8 cellular contexts compared by ENCODE assay signal in the genomic region with DNA sequence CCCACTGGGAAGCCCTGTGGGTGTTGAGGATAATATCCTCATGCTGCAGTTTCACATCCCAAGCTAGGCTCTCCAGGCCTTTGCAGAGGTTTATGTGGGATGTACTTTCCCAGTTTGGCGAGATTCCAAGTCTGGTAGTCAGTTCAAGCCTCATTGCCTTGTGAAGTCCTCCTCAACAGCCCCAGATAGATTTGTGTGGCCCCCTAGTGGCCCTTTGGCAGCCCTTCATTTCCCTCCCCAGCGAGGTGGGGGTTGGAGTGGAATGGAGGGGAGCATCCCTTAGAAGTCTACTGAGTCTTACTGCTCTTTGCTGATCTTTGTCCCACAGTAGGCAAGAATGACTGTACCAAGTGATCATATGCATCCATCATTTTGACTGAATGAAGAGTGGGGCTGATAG.
DNase-seq lines count a peak whose midpoint lies in the region; ATAC-seq and TF ChIP-seq lines count a peak whose summit lies in the region.

No MANE protein-coding gene starts in this region.

- DNase-seq in NCI-H524 (lab: John Stamatoyannopoulos, UW) = peak; percentile 85 to 95
- peak; percentile 62 for DNase-seq in dedifferentiated amniotic fluid mesenchymal stem cell (ENCODE audit: extremely low spot score)
- peak; percentile 44 for DNase-seq in middle frontal gyrus (ENCODE audit: extremely low spot score, low spot score)
- DNase-seq in lower leg skin (ENCODE audit: low spot score in 2 of 2) = no peak
- no peak for DNase-seq in activated T-cell treated with anti-CD3 and anti-CD28 coated beads for 4 hours
- DNase-seq in activated T-cell treated with anti-CD3 and anti-CD28 coated beads, Interleukin-2, amount 50 U/mL, for 4 hours = no peak

- H3K4me3 Mint-ChIP-seq in activated T-cell treated with anti-CD3 and anti-CD28 coated beads, Interleukin-2, amount 50 U/mL, for 4 hours = no peak overlapping the region

- H3K4me1 Mint-ChIP-seq in activated T-cell treated with anti-CD3 and anti-CD28 coated beads, Interleukin-2, amount 50 U/mL, for 4 hours (ENCODE audit: low read depth) = no peaks in the 10 kb centered on the region

- no peak for ATAC-seq in GM18505 (IDR thresholded peaks at IDR 0.05; ENCODE audit: unreplicated experiment)
- no peak for ATAC-seq in activated T-cell treated with anti-CD3 and anti-CD28 coated beads, Interleukin-2, amount 50 U/mL, for 4 hours

- H3K27me3 Mint-ChIP-seq in activated T-cell treated with anti-CD3 and anti-CD28 coated beads, Interleukin-2, amount 50 U/mL, for 4 hours (ENCODE audit: low read depth) = no peaks in the 10 kb centered on the region

- H3K4me3 ChIP-seq in lower leg skin (ENCODE audit: low read depth, poor library complexity, severe bottlenecking) = no peak overlapping the region

- 31 to 35% methylated on average over 2 of the region's 2 CpGs for WGBS in lower leg skin, 2 donors

- peaks cover 23% of the 10 kb centered on the region for H3K9me3 Mint-ChIP-seq in activated T-cell treated with anti-CD3 and anti-CD28 coated beads, Interleukin-2, amount 50 U/mL, for 4 hours

- H3K36me3 Mint-ChIP-seq in activated T-cell treated with anti-CD3 and anti-CD28 coated beads, Interleukin-2, amount 50 U/mL, for 4 hours (ENCODE audit: insufficient read depth) = no peaks in the 10 kb centered on the region

- intact Hi-C loops in lower leg skin (cut with DNase I; ENCODE audit: low total_unique reads) = no loop called here

- no peak for TF ChIP-seq POLR2A in lower leg skin (IDR thresholded peaks at IDR 0.05)
- no peak for TF ChIP-seq POLR2A in GM18505 (IDR thresholded peaks at IDR 0.05; ENCODE audit: borderline replicate concordance, extremely low read depth, insufficient read depth, insufficient read length)

- TF ChIP-seq CTCF in GM12873 (IDR thresholded peaks at IDR 0.05; ENCODE audit: insufficient read depth, low read depth, low read length, missing control alignments) (peak; percentile 35), lower leg skin (IDR thresholded peaks at IDR 0.05) (no peak)

Comparison
In these comparisons a context has a peak if more than half of its experiments do, and no peak if none do; other contexts are left out.
1. DNase-seq: peak in NCI-H524 (2 of 2), dedifferentiated amniotic fluid mesenchymal stem cell (single experiment) and middle frontal gyrus (single experiment); none in lower leg skin (0 of 2), activated T-cell treated with anti-CD3 and anti-CD28 coated beads for 4 hours (single experiment) and activated T-cell treated with anti-CD3 and anti-CD28 coated beads, Interleukin-2, amount 50 U/mL, for 4 hours (single experiment).